Comparison of ENCODE assay signal across 8 cellular contexts in genomic region chr2:201451330-201452057, GRCh38. TPM values are rescaled to one million over a fixed set of nuclear protein-coding genes. Genes with fewer than 3 reads are reported as not detected.
A peak's percentile ranks its signal among the peaks of the same experiment; 100 is the strongest.
DNase-seq lines count a peak whose midpoint lies in the region; ATAC-seq and TF ChIP-seq lines count a peak whose summit lies in the region.

Gene STRADB (plus strand): TSS chr2:201451740. CDS start chr2:201454841, 3,101 bp downstream.
Gene TRAK2 (minus strand): TSS chr2:201451458. CDS start chr2:201420507, 30,951 bp downstream.

- TF ChIP-seq CTCF in BE2C (IDR thresholded peaks at IDR 0.05; ENCODE audit: low read depth, low read length) (0 out of 2 replicates have a peak, but pooled peaks have one; percentile 8), chondrocyte (IDR thresholded peaks at IDR 0.05) (peak; percentile 76), kidney epithelial cell (IDR thresholded peaks at IDR 0.05; ENCODE audit: insufficient read depth, low read length, poor library complexity, severe bottlenecking) (peak; percentile 19)

- H3K36me3 ChIP-seq in BE2C (peaks cover 4% of the 10 kb centered on the region; the same call in 1 of the 2 replicates), kidney epithelial cell (ENCODE audit: control insufficient read depth, insufficient read depth, low read length) (no peaks in the 10 kb centered on the region)

- ATAC-seq in HG03439 (IDR thresholded peaks at IDR 0.05; ENCODE audit: unreplicated experiment), result peak; percentile 96

- peaks cover 1% of the 10 kb centered on the region for H3K36me3 Mint-ChIP-seq in chondrocyte (ENCODE audit: low read depth)

- DNase-seq in BE2C, result peak; percentile 98
- peak; percentile 82 for DNase-seq in NCI-H510A treated with DMSO at 0.1 percent for 48 hours (lab: John Stamatoyannopoulos, UW)
- peak; percentile 91 for DNase-seq in activated CD4-positive, alpha-beta T cell treated with anti-CD3 and anti-CD28 coated beads for 24 hours (ENCODE audit: low read depth in 2 of 2)
- DNase-seq in chondrocyte (ENCODE audit: low spot score), result peak; percentile 98
- peak; percentile 74 for DNase-seq in kidney epithelial cell (ENCODE audit: low read depth)
- DNase-seq in stimulated activated CD4-positive, alpha-beta T cell treated with anti-CD3 and anti-CD28 coated beads, Interleukin-15, amount 100 ng/mL, for 48 hours (ENCODE audit: low read depth in 2 of 2), result peak; percentile 96

- no peaks in the 10 kb centered on the region for H3K27me3 Mint-ChIP-seq in chondrocyte (ENCODE audit: low read depth)

- H3K27ac Mint-ChIP-seq in chondrocyte (ENCODE audit: unreplicated experiment), result peak within 1 kb of the TSS; percentile 96

- H3K9me3 Mint-ChIP-seq in chondrocyte (ENCODE audit: low read depth), result no peaks in the 10 kb centered on the region

- H3K4me3 ChIP-seq in BE2C (ENCODE audit: low read depth, low read length), result peak within 1 kb of the TSS; percentile 98
- H3K4me3 ChIP-seq in kidney epithelial cell (ENCODE audit: low read depth, low read length), result peak within 1 kb of the TSS; percentile 97

- peak within 1 kb of the TSS; percentile 97 for H3K4me3 Mint-ChIP-seq in chondrocyte (ENCODE audit: unreplicated experiment)

- no peaks in the 10 kb centered on the region for H3K9me3 ChIP-seq in BE2C

- H3K27me3 ChIP-seq in BE2C, result no peaks in the 10 kb centered on the region
- no peaks in the 10 kb centered on the region for H3K27me3 ChIP-seq in kidney epithelial cell (ENCODE audit: control insufficient read depth, insufficient read depth, low read length)

- peaks cover 28% of the 10 kb centered on the region for H3K4me1 Mint-ChIP-seq in chondrocyte (ENCODE audit: low read depth)

- H3K4me1 ChIP-seq in BE2C, result peaks cover 4% of the 10 kb centered on the region

- TF ChIP-seq POLR2A in GM19193 (IDR thresholded peaks at IDR 0.05; ENCODE audit: extremely low read depth, insufficient read depth, insufficient read length), result peak; percentile 94

RNA-seq across cellular contexts. Expression of gene STRADB, which starts in this region (rescaled TPM):
- 7.4 TPM for polyA plus RNA-seq in BE2C (2012; ENCODE audit: insufficient read depth, insufficient read length, low read depth)
- 13.0 to 18.6 TPM (median 13.7 TPM) in 3 replicates for total RNA-seq in chondrocyte
- total RNA-seq in kidney epithelial cell, result 25.0 and 38.3 TPM in 2 replicates

RNA-seq across cellular contexts. Expression of gene TRAK2, which starts in this region (rescaled TPM):
- 16.0 TPM for polyA plus RNA-seq in BE2C (2012; ENCODE audit: insufficient read depth, insufficient read length, low read depth)
- total RNA-seq in chondrocyte (46.0 to 53.2 TPM (median 48.4 TPM) in 3 replicates), kidney epithelial cell (26.6 and 27.5 TPM in 2 replicates)

Comparison
In these comparisons a context has a peak if more than half of its experiments do, and no peak if none do; other contexts are left out.
1. Peak in every context shown above with its lines: DNase-seq, ATAC-seq and H3K4me3 ChIP-seq.
2. CTCF ChIP-seq: peak in every context shown above with its lines; median percentile 76 in chondrocyte; 19 in kidney epithelial cell; 8 in BE2C.